1 cellular context compared by ENCODE assay signal in the genomic region with DNA sequence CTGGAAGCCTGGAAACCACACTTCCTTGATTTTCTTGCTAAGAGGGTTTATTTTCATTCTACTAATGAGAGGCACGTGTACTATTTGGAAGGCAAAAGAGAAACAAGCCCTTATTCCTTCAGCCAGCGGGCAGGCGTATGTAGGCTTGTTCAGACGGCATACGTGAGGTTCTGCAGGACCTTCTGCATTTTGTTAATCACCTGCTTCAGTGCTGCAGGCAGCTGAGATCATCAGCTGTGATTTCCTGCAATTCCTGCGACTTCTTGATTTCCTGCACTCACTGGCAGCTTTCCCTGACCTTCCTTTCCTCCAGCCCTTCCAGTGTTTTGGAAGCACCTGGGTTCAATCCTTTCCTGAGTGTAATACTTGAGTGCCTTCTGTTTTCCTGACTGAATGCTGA.
TF ChIP-seq lines count a peak whose summit lies in the region.

No MANE protein-coding gene starts in this region.

TF ChIP-seq in HepG2, 621 proteins besides CTCF, POLR2A, EP300 and RAD21:
- TF ChIP-seq, protein P1, sequence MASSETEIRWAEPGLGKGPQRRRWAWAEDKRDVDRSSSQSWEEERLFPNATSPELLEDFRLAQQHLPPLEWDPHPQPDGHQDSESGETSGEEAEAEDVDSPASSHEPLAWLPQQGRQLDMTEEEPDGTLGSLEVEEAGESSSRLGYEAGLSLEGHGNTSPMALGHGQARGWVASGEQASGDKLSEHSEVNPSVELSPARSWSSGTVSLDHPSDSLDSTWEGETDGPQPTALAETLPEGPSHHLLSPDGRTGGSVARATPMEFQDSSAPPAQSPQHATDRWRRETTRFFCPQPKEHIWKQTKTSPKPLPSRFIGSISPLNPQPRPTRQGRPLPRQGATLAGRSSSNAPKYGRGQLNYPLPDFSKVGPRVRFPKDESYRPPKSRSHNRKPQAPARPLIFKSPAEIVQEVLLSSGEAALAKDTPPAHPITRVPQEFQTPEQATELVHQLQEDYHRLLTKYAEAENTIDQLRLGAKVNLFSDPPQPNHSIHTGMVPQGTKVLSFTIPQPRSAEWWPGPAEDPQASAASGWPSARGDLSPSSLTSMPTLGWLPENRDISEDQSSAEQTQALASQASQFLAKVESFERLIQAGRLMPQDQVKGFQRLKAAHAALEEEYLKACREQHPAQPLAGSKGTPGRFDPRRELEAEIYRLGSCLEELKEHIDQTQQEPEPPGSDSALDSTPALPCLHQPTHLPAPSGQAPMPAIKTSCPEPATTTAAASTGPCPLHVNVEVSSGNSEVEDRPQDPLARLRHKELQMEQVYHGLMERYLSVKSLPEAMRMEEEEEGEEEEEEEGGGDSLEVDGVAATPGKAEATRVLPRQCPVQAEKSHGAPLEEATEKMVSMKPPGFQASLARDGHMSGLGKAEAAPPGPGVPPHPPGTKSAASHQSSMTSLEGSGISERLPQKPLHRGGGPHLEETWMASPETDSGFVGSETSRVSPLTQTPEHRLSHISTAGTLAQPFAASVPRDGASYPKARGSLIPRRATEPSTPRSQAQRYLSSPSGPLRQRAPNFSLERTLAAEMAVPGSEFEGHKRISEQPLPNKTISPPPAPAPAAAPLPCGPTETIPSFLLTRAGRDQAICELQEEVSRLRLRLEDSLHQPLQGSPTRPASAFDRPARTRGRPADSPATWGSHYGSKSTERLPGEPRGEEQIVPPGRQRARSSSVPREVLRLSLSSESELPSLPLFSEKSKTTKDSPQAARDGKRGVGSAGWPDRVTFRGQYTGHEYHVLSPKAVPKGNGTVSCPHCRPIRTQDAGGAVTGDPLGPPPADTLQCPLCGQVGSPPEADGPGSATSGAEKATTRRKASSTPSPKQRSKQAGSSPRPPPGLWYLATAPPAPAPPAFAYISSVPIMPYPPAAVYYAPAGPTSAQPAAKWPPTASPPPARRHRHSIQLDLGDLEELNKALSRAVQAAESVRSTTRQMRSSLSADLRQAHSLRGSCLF (CRISPR knock-in tag; IDR thresholded peaks at IDR 0.05; ENCODE audit: borderline replicate concordance), result no peak
- TF ChIP-seq SIX1 (CRISPR knock-in tag; IDR thresholded peaks at IDR 0.05; ENCODE audit: borderline replicate concordance) (no peak), ZNF713 (CRISPR knock-in tag; IDR thresholded peaks at IDR 0.05) (no peak), TARDBP (CRISPR knock-in tag; IDR thresholded peaks at IDR 0.05) (no peak)
